In genomic region chr1:88774151-88774556, GRCh38 we compare ENCODE assay signal across 12 cellular contexts.
A peak's percentile ranks its signal among the peaks of the same experiment; 100 is the strongest.
DNase-seq lines count a peak whose midpoint lies in the region; ATAC-seq and TF ChIP-seq lines count a peak whose summit lies in the region.
"Had no signal": no experiment of that assay in that cellular context is flagged by ENCODE, and none has a peak within 500 bp of the region (broad histone marks: within the 10 kb centered on the region; RNA-seq: fewer than 3 reads in every experiment).

No MANE protein-coding gene starts in this region.

- peaks cover 16% of the 10 kb centered on the region for H3K4me1 Mint-ChIP-seq in activated naive CD4-positive, alpha-beta T cell treated with anti-CD3 and anti-CD28 coated beads, Interleukin-2, amount 50 U/mL, for 24 hours
- H3K4me1 Mint-ChIP-seq: brain had no signal

- H3F3A ChIP-seq in MM.1S (ENCODE audit: insufficient read depth, low read length), result 0 out of 2 replicates have a peak, but pooled peaks cover 2% of the 10 kb centered on the region

- H3K4me3 Mint-ChIP-seq in activated naive CD4-positive, alpha-beta T cell treated with anti-CD3 and anti-CD28 coated beads, Interleukin-2, amount 50 U/mL, for 24 hours, result no peak overlapping the region
- H3K4me3 Mint-ChIP-seq: brain; CD4-positive, alpha-beta T cell had no signal

- POLR2A ChIA-PET in OCI-LY7 (lab: Charles Lee), result no interaction called here

- DNase-seq in left lung (no peak), OCI-LY7 (ENCODE audit: low spot score) (no peak), MM.1S (no peak)
- no peak for DNase-seq in effector memory CD4-positive, alpha-beta T cell
- DNase-seq: CD4-positive, alpha-beta T cell; NCI-H187 treated with DMSO at 0.1 percent for 48 hours; posterior cingulate gyrus had no signal

- peak overlapping the region; percentile 46 for H3K27ac Mint-ChIP-seq in activated naive CD4-positive, alpha-beta T cell treated with anti-CD3 and anti-CD28 coated beads, Interleukin-2, amount 50 U/mL, for 24 hours
- H3K27ac Mint-ChIP-seq: CD4-positive, alpha-beta T cell had no signal

- no peaks in the 10 kb centered on the region for H3K27me3 Mint-ChIP-seq in activated naive CD4-positive, alpha-beta T cell treated with anti-CD3 and anti-CD28 coated beads, Interleukin-2, amount 50 U/mL, for 24 hours
- H3K27me3 Mint-ChIP-seq: brain; CD4-positive, alpha-beta T cell had no signal

- peak; percentile 43 for ATAC-seq in HG03342 (IDR thresholded peaks at IDR 0.05; ENCODE audit: unreplicated experiment)
- ATAC-seq in left lung, result peak; percentile 61
- no peak for ATAC-seq in GM18520 (IDR thresholded peaks at IDR 0.05; ENCODE audit: unreplicated experiment)

- peaks cover 15% of the 10 kb centered on the region for H3K36me3 ChIP-seq in ACC112 (ENCODE audit: insufficient read depth, low read length)
- H3K36me3 ChIP-seq in left lung, result peaks cover 0 to 78% of the 10 kb centered on the region in 2 donors
- peaks cover 71% of the 10 kb centered on the region for H3K36me3 ChIP-seq in OCI-LY7 (ENCODE audit: insufficient read depth, low read length)
- no peaks in the 10 kb centered on the region; the same call in 1 of the 2 replicates for H3K36me3 ChIP-seq in MM.1S (replicated peaks; ENCODE audit: insufficient read depth, low read length)
- peaks cover 51% of the 10 kb centered on the region for H3K36me3 ChIP-seq in effector memory CD4-positive, alpha-beta T cell (ENCODE audit: control insufficient read depth, insufficient read depth, low read length)

- H3K4me3 ChIP-seq in ACC112 (ENCODE audit: low read depth, low read length), result no peak overlapping the region
- no peak overlapping the region for H3K4me3 ChIP-seq in left lung
- H3K4me3 ChIP-seq in OCI-LY7 (ENCODE audit: low read depth, low read length, poor library complexity, severe bottlenecking), result no peak overlapping the region
- H3K4me3 ChIP-seq in MM.1S (ENCODE audit: low read length), result no peak overlapping the region
- H3K4me3 ChIP-seq in effector memory CD4-positive, alpha-beta T cell (ENCODE audit: insufficient read depth, low read depth, low read length, poor library complexity, severe bottlenecking), result no peak overlapping the region

- H3K27me3 ChIP-seq in ACC112 (ENCODE audit: insufficient read depth, low read length) (no peaks in the 10 kb centered on the region), left lung (no peaks in the 10 kb centered on the region), MM.1S (replicated peaks; ENCODE audit: insufficient read depth, low read length) (no peaks in the 10 kb centered on the region)
- H3K27me3 ChIP-seq in effector memory CD4-positive, alpha-beta T cell (replicated peaks; ENCODE audit: control insufficient read depth, insufficient read depth, low read length, poor library complexity, severe bottlenecking), result no peaks in the 10 kb centered on the region

- intact Hi-C loops in left lung (cut with DNase I) (no loop called here), OCI-LY7 (cut with micrococcal nuclease; ENCODE audit: unreplicated experiment) (no loop called here)

- CTCF ChIA-PET in OCI-LY7 (lab: Charles Lee; ENCODE audit: unreplicated experiment), result no interaction called here

- peaks cover 35% of the 10 kb centered on the region for H3K36me3 Mint-ChIP-seq in activated naive CD4-positive, alpha-beta T cell treated with anti-CD3 and anti-CD28 coated beads, Interleukin-2, amount 50 U/mL, for 24 hours

- peaks cover 8% of the 10 kb centered on the region for H3K4me1 ChIP-seq in ACC112 (ENCODE audit: control insufficient read depth, insufficient read depth, low read length, unreplicated experiment)
- H3K4me1 ChIP-seq in left lung, result no peaks in the 10 kb centered on the region
- no peaks in the 10 kb centered on the region for H3K4me1 ChIP-seq in OCI-LY7 (ENCODE audit: insufficient read depth, low read length, poor library complexity, severe bottlenecking)
- H3K4me1 ChIP-seq in MM.1S (ENCODE audit: low read length), result peaks cover 4% of the 10 kb centered on the region; the same call in 1 of the 2 replicates
- H3K4me1 ChIP-seq in effector memory CD4-positive, alpha-beta T cell (ENCODE audit: control insufficient read depth, insufficient read depth, low read length, poor library complexity, severe bottlenecking), result no peaks in the 10 kb centered on the region

- H3K27ac ChIP-seq in ACC112 (ENCODE audit: low read depth, low read length), result peak overlapping the region; percentile 31; the same call in 1 of the 2 replicates
- H3K27ac ChIP-seq in left lung, result peak overlapping the region in 1 of 2 donors; percentile 28
- H3K27ac ChIP-seq in OCI-LY7 (ENCODE audit: low read depth, low read length, poor library complexity, severe bottlenecking), result no peak overlapping the region
- no peak overlapping the region for H3K27ac ChIP-seq in MM.1S (ENCODE audit: low read length)
- no peak overlapping the region for H3K27ac ChIP-seq in effector memory CD4-positive, alpha-beta T cell (ENCODE audit: insufficient read depth, low read length, poor library complexity, severe bottlenecking)

- BruUV-seq in OCI-LY7 (replicated peaks; lab: Mats Ljungman, UMichigan), result no TSS peak

- no peaks in the 10 kb centered on the region for H3K9me2 ChIP-seq in OCI-LY7 (ENCODE audit: insufficient read depth, low read length)
- no peaks in the 10 kb centered on the region for H3K9me2 ChIP-seq in MM.1S (replicated peaks; ENCODE audit: insufficient read depth, low read length)

- no peak for TF ChIP-seq CTCF in left lung (IDR thresholded peaks at IDR 0.05)
- TF ChIP-seq CTCF in OCI-LY7 (conservative IDR thresholded peaks at IDR 0.05; ENCODE audit: low read length), result no peak
- no peak for TF ChIP-seq CTCF in MM.1S (IDR thresholded peaks at IDR 0.05; ENCODE audit: low read length)

- no peak overlapping the region for H3K9ac ChIP-seq in MM.1S (ENCODE audit: low read length)

- H2AFZ ChIP-seq in ACC112 (ENCODE audit: low read length, unreplicated experiment) (no peak overlapping the region), OCI-LY7 (ENCODE audit: low read length) (no peak overlapping the region), MM.1S (ENCODE audit: low read length) (no peak overlapping the region)

- no peaks in the 10 kb centered on the region for H3K9me3 Mint-ChIP-seq in activated naive CD4-positive, alpha-beta T cell treated with anti-CD3 and anti-CD28 coated beads, Interleukin-2, amount 50 U/mL, for 24 hours
- H3K9me3 Mint-ChIP-seq: CD4-positive, alpha-beta T cell had no signal

- H3K9me3 ChIP-seq in left lung (no peaks in the 10 kb centered on the region), OCI-LY7 (ENCODE audit: low read length) (no peaks in the 10 kb centered on the region), MM.1S (replicated peaks; ENCODE audit: insufficient read depth, low read length) (no peaks in the 10 kb centered on the region)
- no peaks in the 10 kb centered on the region for H3K9me3 ChIP-seq in effector memory CD4-positive, alpha-beta T cell (ENCODE audit: control insufficient read depth, low read length)

- H4K20me1 ChIP-seq in OCI-LY7 (ENCODE audit: insufficient read depth, low read length), result no peaks in the 10 kb centered on the region
- no peaks in the 10 kb centered on the region for H4K20me1 ChIP-seq in MM.1S (ENCODE audit: insufficient read depth, low read length)

- H3K79me2 ChIP-seq in ACC112 (ENCODE audit: control insufficient read depth, insufficient read depth, low read length, unreplicated experiment) (peaks cover 3% of the 10 kb centered on the region), OCI-LY7 (ENCODE audit: insufficient read depth, low read depth, low read length) (no peaks in the 10 kb centered on the region), MM.1S (ENCODE audit: low read length) (no peaks in the 10 kb centered on the region)

- no peak overlapping the region for H3K4me2 ChIP-seq in OCI-LY7 (ENCODE audit: low read length)
- H3K4me2 ChIP-seq in MM.1S (ENCODE audit: low read depth, low read length), result no peak overlapping the region
